ENCODE assay signal across 38 cellular contexts in the genomic region with DNA sequence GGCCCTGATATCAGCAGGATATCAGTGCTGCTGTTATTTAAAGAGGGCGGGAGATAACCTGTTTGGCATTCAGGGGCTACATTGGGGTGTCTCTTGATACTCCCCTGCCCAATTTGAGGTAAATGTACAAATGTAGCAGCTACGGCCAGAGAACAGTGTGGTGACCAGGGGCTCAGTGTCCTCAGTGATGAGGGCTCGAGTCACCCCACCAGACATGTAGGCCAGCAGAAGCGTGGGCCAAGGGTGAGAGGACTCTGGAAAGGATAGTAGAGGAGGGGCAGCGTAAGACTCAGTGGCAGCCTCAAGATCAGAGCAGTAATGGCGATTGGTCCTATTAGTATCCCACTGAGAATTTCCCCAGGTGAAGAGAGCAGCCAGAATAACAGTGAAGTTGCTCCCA.
"Had no signal": no experiment of that assay in that cellular context is flagged by ENCODE, and none has a peak within 500 bp of the region (broad histone marks: within the 10 kb centered on the region; RNA-seq: fewer than 3 reads in every experiment).

No MANE protein-coding gene starts in this region.

- H3K4me3 Mint-ChIP-seq: activated naive CD4-positive, alpha-beta T cell treated with anti-CD3 and anti-CD28 coated beads for 36 hours; activated naive CD4-positive, alpha-beta T cell treated with anti-CD3 and anti-CD28 coated beads, Interleukin-2, amount 10 ng/mL, durations not matched to agents 7 days and 5 days; activated naive CD4-positive, alpha-beta T cell treated with anti-CD3 and anti-CD28 coated beads, Interleukin-2, amount 50 U/mL, for 24 hours; activated naive CD8-positive, alpha-beta T cell; activated naive CD8-positive, alpha-beta T cell treated with anti-CD3 and anti-CD28 coated beads for 36 hours; activated naive CD8-positive, alpha-beta T cell treated with anti-CD3 and anti-CD28 coated beads, Interleukin-2, amount 10 ng/mL, durations not matched to agents 7 days and 5 days; activated naive CD8-positive, alpha-beta T cell treated with anti-CD3 and anti-CD28 coated beads, Interleukin-2, amount 50 U/mL, for 24 hours; activated T-cell treated with anti-CD3 and anti-CD28 coated beads, Interleukin-2, amount 50 U/mL, for 24 hours; activated T-cell treated with anti-CD3 and anti-CD28 coated beads, Interleukin-2, amount 50 U/mL, for 4 hours; activated T-cell treated with anti-CD3 and anti-CD28 coated beads, Interleukin-2, amount 50 U/mL, for 72 hours; activated T-helper 1 cell treated with anti-CD3 and anti-CD28 coated beads, Interleukin-12 subunit alpha, Interleukin-12 subunit beta, Interleukin-2, Interleukin-4 antibody, amounts not matched to agents 30 ng/mL and 10 ng/mL and 1 ng/mL, durations not matched to agents 14 hours and 24 hours and 36 hours; activated T-helper 17 cell treated with anti-CD3 and anti-CD28 coated beads, Interleukin-2, amount 50 U/mL, for 72 hours; brain; central memory CD8-positive, alpha-beta T cell had no signal

- H3K36me3 Mint-ChIP-seq: activated naive CD4-positive, alpha-beta T cell treated with anti-CD3 and anti-CD28 coated beads, Interleukin-2, amount 10 ng/mL, durations not matched to agents 7 days and 5 days; activated naive CD4-positive, alpha-beta T cell treated with anti-CD3 and anti-CD28 coated beads, Interleukin-2, amount 50 U/mL, for 24 hours; activated naive CD4-positive, alpha-beta T cell treated with anti-CD3 and anti-CD28 coated beads, Interleukin-2, amount 50 U/mL, for 72 hours; activated naive CD8-positive, alpha-beta T cell; activated naive CD8-positive, alpha-beta T cell treated with anti-CD3 and anti-CD28 coated beads for 36 hours; brain had no signal

- H3K9me3 ChIP-seq: adrenal gland, ascending aorta, body of pancreas, breast epithelium had no signal

- H3K27me3 ChIP-seq: adrenal gland, ascending aorta, body of pancreas, brain microvascular endothelial cell, breast epithelium, cardiac muscle cell had no signal

- H3K36me3 ChIP-seq: adrenal gland, ascending aorta, brain microvascular endothelial cell, breast epithelium, cardiac muscle cell had no signal

- H3K27ac Mint-ChIP-seq: activated naive CD4-positive, alpha-beta T cell treated with anti-CD3 and anti-CD28 coated beads for 36 hours; activated naive CD4-positive, alpha-beta T cell treated with anti-CD3 and anti-CD28 coated beads, Interleukin-2, amount 10 ng/mL, durations not matched to agents 7 days and 5 days; activated naive CD4-positive, alpha-beta T cell treated with anti-CD3 and anti-CD28 coated beads, Interleukin-2, amount 50 U/mL, for 24 hours; activated naive CD8-positive, alpha-beta T cell; activated naive CD8-positive, alpha-beta T cell treated with anti-CD3 and anti-CD28 coated beads for 36 hours; activated naive CD8-positive, alpha-beta T cell treated with anti-CD3 and anti-CD28 coated beads, Interleukin-2, amount 10 ng/mL, durations not matched to agents 7 days and 5 days; activated naive CD8-positive, alpha-beta T cell treated with anti-CD3 and anti-CD28 coated beads, Interleukin-2, amount 50 U/mL, for 24 hours; activated T-cell treated with anti-CD3 and anti-CD28 coated beads, Interleukin-2, amount 50 U/mL, for 24 hours; activated T-cell treated with anti-CD3 and anti-CD28 coated beads, Interleukin-2, amount 50 U/mL, for 72 hours; activated T-helper 1 cell treated with anti-CD3 and anti-CD28 coated beads, Interleukin-12 subunit alpha, Interleukin-12 subunit beta, Interleukin-2, Interleukin-4 antibody, amounts not matched to agents 30 ng/mL and 10 ng/mL and 1 ng/mL, durations not matched to agents 14 hours and 24 hours and 36 hours; activated T-helper 2 cell treated with anti-CD3 and anti-CD28 coated beads, Interferon-gamma antibody, Interleukin-2, Interleukin-4, amounts not matched to agents 10 μg/mL and 5 μg/mL and 100 μg/mL, durations not matched to agents 14 hours and 24 hours and 36 hours; brain had no signal

- H3K9me3 Mint-ChIP-seq: activated naive CD4-positive, alpha-beta T cell treated with anti-CD3 and anti-CD28 coated beads for 36 hours; activated naive CD4-positive, alpha-beta T cell treated with anti-CD3 and anti-CD28 coated beads, Interleukin-2, amount 10 ng/mL, durations not matched to agents 7 days and 5 days; activated naive CD4-positive, alpha-beta T cell treated with anti-CD3 and anti-CD28 coated beads, Interleukin-2, amount 50 U/mL, for 24 hours; activated naive CD4-positive, alpha-beta T cell treated with anti-CD3 and anti-CD28 coated beads, Interleukin-2, amount 50 U/mL, for 72 hours; activated naive CD8-positive, alpha-beta T cell treated with anti-CD3 and anti-CD28 coated beads for 36 hours; activated naive CD8-positive, alpha-beta T cell treated with anti-CD3 and anti-CD28 coated beads, Interleukin-2, amount 10 ng/mL, durations not matched to agents 7 days and 5 days; activated naive CD8-positive, alpha-beta T cell treated with anti-CD3 and anti-CD28 coated beads, Interleukin-2, amount 50 U/mL, for 24 hours; activated T-cell treated with anti-CD3 and anti-CD28 coated beads, Interleukin-2, amount 50 U/mL, for 24 hours; activated T-cell treated with anti-CD3 and anti-CD28 coated beads, Interleukin-2, amount 50 U/mL, for 4 hours; activated T-cell treated with anti-CD3 and anti-CD28 coated beads, Interleukin-2, amount 50 U/mL, for 72 hours; activated T-helper 1 cell treated with anti-CD3 and anti-CD28 coated beads, Interleukin-12 subunit alpha, Interleukin-12 subunit beta, Interleukin-2, Interleukin-4 antibody, amounts not matched to agents 30 ng/mL and 10 ng/mL and 1 ng/mL, durations not matched to agents 14 hours and 24 hours and 36 hours; activated T-helper 17 cell treated with anti-CD3 and anti-CD28 coated beads, Interleukin-2, amount 50 U/mL, for 72 hours; activated T-helper 2 cell treated with anti-CD3 and anti-CD28 coated beads, Interferon-gamma antibody, Interleukin-2, Interleukin-4, amounts not matched to agents 10 μg/mL and 5 μg/mL and 100 μg/mL, durations not matched to agents 14 hours and 24 hours and 36 hours; brain; central memory CD8-positive, alpha-beta T cell had no signal

- DNase-seq: activated effector memory CD4-positive, alpha-beta T cell treated with anti-CD3 and anti-CD28 coated beads, Interleukin-2, amount 50 U/mL, for 16 hours; activated effector memory CD4-positive, alpha-beta T cell treated with Interleukin-2 at 50 U/mL for 16 hours; activated gamma-delta T cell; activated naive CD4-positive, alpha-beta T cell; activated naive CD4-positive, alpha-beta T cell treated with anti-CD3 and anti-CD28 coated beads for 36 hours; activated naive CD4-positive, alpha-beta T cell treated with anti-CD3 and anti-CD28 coated beads, Interleukin-2, amount 10 ng/mL, durations not matched to agents 7 days and 5 days; activated naive CD4-positive, alpha-beta T cell treated with anti-CD3 and anti-CD28 coated beads, Interleukin-2, amount 50 U/mL, for 16 hours; activated naive CD4-positive, alpha-beta T cell treated with Interleukin-2 at 50 U/mL for 16 hours; activated naive CD8-positive, alpha-beta T cell treated with anti-CD3 and anti-CD28 coated beads for 36 hours; activated naive CD8-positive, alpha-beta T cell treated with anti-CD3 and anti-CD28 coated beads, Interleukin-2, amount 10 ng/mL, durations not matched to agents 7 days and 5 days; activated naive CD8-positive, alpha-beta T cell treated with anti-CD3 and anti-CD28 coated beads, Interleukin-2, amount 50 U/mL, for 24 hours; activated T-cell treated with anti-CD3 and anti-CD28 coated beads for 4 hours; activated T-cell treated with anti-CD3 and anti-CD28 coated beads, Interleukin-2, amount 50 U/mL, for 1 hour; activated T-cell treated with anti-CD3 and anti-CD28 coated beads, Interleukin-2, amount 50 U/mL, for 24 hours; activated T-cell treated with anti-CD3 and anti-CD28 coated beads, Interleukin-2, amount 50 U/mL, for 4 hours; activated T-cell treated with anti-CD3 and anti-CD28 coated beads, Interleukin-2, amount 50 U/mL, for 48 hours; activated T-cell treated with anti-CD3 and anti-CD28 coated beads, Interleukin-2, amount 50 U/mL, for 72 hours; adrenal gland; amniotic stem cell; amygdala; anterior cingulate cortex; aorta; body of pancreas; brain microvascular endothelial cell; caudate nucleus; central memory CD4-positive, alpha-beta T cell; cerebellar nuclear complex had no signal

- H3K4me1 ChIP-seq: adrenal gland, ascending aorta, body of pancreas, breast epithelium had no signal

- H3K27ac ChIP-seq: adrenal gland, ascending aorta, body of pancreas, brain microvascular endothelial cell, breast epithelium, cardiac muscle cell had no signal

- H3K4me3 ChIP-seq: adrenal gland, ascending aorta, body of pancreas, breast epithelium, cardiac muscle cell had no signal

- ATAC-seq: activated naive CD4-positive, alpha-beta T cell treated with anti-CD3 and anti-CD28 coated beads, Interleukin-2, amount 50 U/mL, for 72 hours; activated naive CD8-positive, alpha-beta T cell treated with anti-CD3 and anti-CD28 coated beads, Interleukin-2, amount 50 U/mL, for 24 hours; activated T-cell treated with anti-CD3 and anti-CD28 coated beads, Interleukin-2, amount 50 U/mL, for 4 hours; activated T-cell treated with anti-CD3 and anti-CD28 coated beads, Interleukin-2, amount 50 U/mL, for 72 hours; activated T-helper 17 cell treated with anti-CD3 and anti-CD28 coated beads, Interleukin-2, amount 50 U/mL, for 72 hours; body of pancreas had no signal
